1 cellular context compared by ENCODE assay signal in genomic region chr21:43311303-43311817, GRCh38.
TF ChIP-seq lines count a peak whose summit lies in the region.

No MANE protein-coding gene starts in this region.

TF ChIP-seq in K562, 482 proteins besides CTCF, POLR2A, EP300 and RAD21:
- no peak for TF ChIP-seq TAF7 (tag; IDR thresholded peaks at IDR 0.05)
- TF ChIP-seq HMGN3 (IDR thresholded peaks at IDR 0.05; ENCODE audit: borderline replicate concordance, extremely low read depth, insufficient read length, low read depth, low read length), result no peak
- no peak for TF ChIP-seq TBL1XR1 (IDR thresholded peaks at IDR 0.05; ENCODE audit: low read length in 2 of 2)
- TF ChIP-seq ZNF764 (CRISPR knock-in tag; IDR thresholded peaks at IDR 0.05; ENCODE audit: low read depth), result no peak
- TF ChIP-seq PKNOX1 (IDR thresholded peaks at IDR 0.05), result peak; percentile 16; the same call in 1 of the 2 replicates
- TF ChIP-seq MEIS2 (IDR thresholded peaks at IDR 0.05; ENCODE audit: partially characterized antibody), result peak; percentile 35
- TF ChIP-seq PTBP1 (IDR thresholded peaks at IDR 0.05; ENCODE audit: low read depth, low read length), result no peak
- TF ChIP-seq PBX2 (CRISPR knock-in tag; IDR thresholded peaks at IDR 0.05; ENCODE audit: low read depth), result no peak
- 0 out of 2 replicates have a peak, but pooled peaks have one; percentile 11 for TF ChIP-seq PBX2 (tag; conservative IDR thresholded peaks at IDR 0.05; ENCODE audit: low read depth)
TF ChIP-seq in K562: peak in this region for 3.
